In genomic region chr4:85681194-85681803, GRCh38 we compare ENCODE assay signal across 8 cellular contexts.
DNase-seq lines count a peak whose midpoint lies in the region; ATAC-seq, FAIRE-seq and TF ChIP-seq lines count a peak whose summit lies in the region.

No MANE protein-coding gene starts in this region.

- ATAC-seq in HG02981 (IDR thresholded peaks at IDR 0.05; ENCODE audit: unreplicated experiment): peak; percentile 55

- H3K4me3 ChIP-seq in kidney (ENCODE audit: low read length in 2 of 2) (no peak overlapping the region), HAP-1 (no peak overlapping the region)

- in situ Hi-C loops in HAP-1 (cut with MboI; ENCODE audit: low sequenced_read_pairs): no loop called here

- intact Hi-C loops in kidney (cut with DNase I): no loop called here

- no peak for TF ChIP-seq CTCF in kidney (IDR thresholded peaks at IDR 0.05; ENCODE audit: borderline replicate concordance, extremely low read depth, insufficient read depth)

- H3K27me3 ChIP-seq in layer of hippocampus (ENCODE audit: control insufficient read depth, insufficient read depth, low read length) (no peaks in the 10 kb centered on the region), HAP-1 (ENCODE audit: low read depth) (no peaks in the 10 kb centered on the region)

- H3K27ac ChIP-seq in layer of hippocampus (ENCODE audit: low read depth, low read length) (peak overlapping the region; percentile 49), kidney (ENCODE audit: low read depth in 2 of 2, low read length in 2 of 2) (no peak overlapping the region)

- peak; percentile 60 for DNase-seq in A172 (ENCODE audit: low spot score)
- peak; percentile 84 for DNase-seq in amniotic stem cell (lab: John Stamatoyannopoulos, UW)
- DNase-seq in kidney: no peak
- DNase-seq in NCI-H446 (lab: John Stamatoyannopoulos, UW): no peak
- DNase-seq in HAP-1 (ENCODE audit: low spot score in 2 of 2): no peak
- DNase-seq in activated CD4-positive, alpha-beta T cell treated with anti-CD3 and anti-CD28 coated beads, Interleukin-2, amount 50 U/mL, for 48 hours: no peak

- H3K36me3 ChIP-seq in kidney (ENCODE audit: control insufficient read depth in 1 of 2, insufficient read depth in 2 of 2, low read length in 2 of 2) (no peaks in the 10 kb centered on the region), HAP-1 (replicated peaks) (no peaks in the 10 kb centered on the region)

- H3K4me1 ChIP-seq in kidney (ENCODE audit: control insufficient read depth in 1 of 2, insufficient read depth in 1 of 2, low read depth in 1 of 2, low read length in 2 of 2): no peaks in the 10 kb centered on the region
- no peaks in the 10 kb centered on the region; the same call in 1 of the 2 replicates for H3K4me1 ChIP-seq in HAP-1

- H3K9me3 ChIP-seq in kidney (ENCODE audit: control insufficient read depth in 1 of 2, low read length in 2 of 2) (no peaks in the 10 kb centered on the region), HAP-1 (no peaks in the 10 kb centered on the region)

- FAIRE-seq in kidney (lab: Jason Lieb, UNC): no peak

- no peak overlapping the region for H3K9ac ChIP-seq in kidney (ENCODE audit: low read length in 2 of 2)

Comparison
In these comparisons a context has a peak if more than half of its experiments do, and no peak if none do; other contexts are left out.
1. DNase-seq: peak in A172 (single experiment) and amniotic stem cell (single experiment); none in kidney (single experiment), NCI-H446 (0 of 2), HAP-1 (0 of 2) and activated CD4-positive, alpha-beta T cell treated with anti-CD3 and anti-CD28 coated beads, Interleukin-2, amount 50 U/mL, for 48 hours (0 of 2).